Comparison of ENCODE assay signal across 10 cellular contexts in genomic region chr9:78210841-78211301, GRCh38. TPM values are rescaled to one million over a fixed set of nuclear protein-coding genes. Genes with fewer than 3 reads are reported as not detected.
DNase-seq lines count a peak whose midpoint lies in the region; ATAC-seq and TF ChIP-seq lines count a peak whose summit lies in the region.
"Had no signal": no experiment of that assay in that cellular context is flagged by ENCODE, and none has a peak within 500 bp of the region (broad histone marks: within the 10 kb centered on the region; RNA-seq: fewer than 3 reads in every experiment).

No MANE protein-coding gene starts in this region.

- WGBS in SK-N-SH (ENCODE audit: low lambda C conversion rate): 66% methylated on average over 4 of the region's 4 CpGs

- TF ChIP-seq CTCF in GM13976 (IDR thresholded peaks at IDR 0.05; ENCODE audit: borderline replicate concordance, control extremely low read depth, extremely low read depth, insufficient read depth, missing control alignments): no peak
- no peak for TF ChIP-seq CTCF in SK-N-SH (IDR thresholded peaks at IDR 0.05)
- no peak for TF ChIP-seq CTCF in WERI-Rb-1 (IDR thresholded peaks at IDR 0.05; ENCODE audit: low read depth, low read length)

- H3K4me3 Mint-ChIP-seq in activated naive CD8-positive, alpha-beta T cell treated with anti-CD3 and anti-CD28 coated beads, Interleukin-2, amount 10 ng/mL, durations not matched to agents 7 days and 5 days: peak overlapping the region; percentile 68

- in situ Hi-C loops in GM13976 (cut with MboI; ENCODE audit: low sequenced_read_pairs, unreplicated experiment): loop anchor here (10.0 kb wide), 1 partner anchor 106 kb away; no protein-coding TSS in a partner anchor

- no peaks in the 10 kb centered on the region for H4K20me1 ChIP-seq in SK-N-SH (ENCODE audit: insufficient read depth)

- POLR2A ChIA-PET in activated naive CD8-positive, alpha-beta T cell treated with anti-CD3 and anti-CD28 coated beads, Interleukin-2, amount 10 ng/mL, durations not matched to agents 7 days and 5 days (lab: Charles Lee): interaction anchor here (0.6 to 1.4 kb wide), 6 partner anchors 9 to 794 kb away, joined by 3 to 9 read pairs (median 4); partner anchors contain the start of gene CEP78
- POLR2A ChIA-PET in SK-N-SH (lab: Yijun Ruan, JAX): no interaction called here

- CTCF ChIA-PET in SK-N-SH (lab: Yijun Ruan, JAX): no interaction called here

- H2AFZ ChIP-seq in SK-N-SH (ENCODE audit: low read depth): no peak overlapping the region

- peaks cover 33% of the 10 kb centered on the region for H3K4me1 Mint-ChIP-seq in activated naive CD8-positive, alpha-beta T cell treated with anti-CD3 and anti-CD28 coated beads, Interleukin-2, amount 10 ng/mL, durations not matched to agents 7 days and 5 days

- H3K27me3 ChIP-seq in SK-N-SH (ENCODE audit: insufficient read depth) (no peaks in the 10 kb centered on the region), WERI-Rb-1 (ENCODE audit: insufficient read depth, low read depth, severe bottlenecking) (no peaks in the 10 kb centered on the region)
- H3K27me3 ChIP-seq: colonic mucosa had no signal

- H3K9ac ChIP-seq in SK-N-SH: no peak overlapping the region

- TF ChIP-seq RAD21 in SK-N-SH (IDR thresholded peaks at IDR 0.05; ENCODE audit: low read length): no peak

- no peaks in the 10 kb centered on the region for H3K4me1 ChIP-seq in SK-N-SH (ENCODE audit: control insufficient read depth in 1 of 2, insufficient read depth in 2 of 2, low read depth in 1 of 2, low read length in 1 of 2)
- H3K4me1 ChIP-seq: colonic mucosa had no signal

- no peaks in the 10 kb centered on the region for H3K9me2 ChIP-seq in SK-N-SH

- H3K36me3 ChIP-seq in SK-N-SH (replicated peaks in 1 of 2; ENCODE audit: control insufficient read depth in 1 of 2, insufficient read depth in 2 of 2, low read length in 1 of 2): no peaks in the 10 kb centered on the region
- no peaks in the 10 kb centered on the region for H3K36me3 ChIP-seq in WERI-Rb-1
- H3K36me3 ChIP-seq: colonic mucosa had no signal

- H3K4me2 ChIP-seq in SK-N-SH: no peak overlapping the region

- no peaks in the 10 kb centered on the region for H3K79me2 ChIP-seq in SK-N-SH (ENCODE audit: insufficient read depth)

- ATAC-seq in GM19468 (IDR thresholded peaks at IDR 0.05; ENCODE audit: extremely low read depth, unreplicated experiment) (peak; percentile 21), HG03342 (IDR thresholded peaks at IDR 0.05; ENCODE audit: unreplicated experiment) (peak; percentile 78)
- peak; percentile 87 for ATAC-seq in activated naive CD8-positive, alpha-beta T cell treated with anti-CD3 and anti-CD28 coated beads, Interleukin-2, amount 10 ng/mL, durations not matched to agents 7 days and 5 days (ENCODE audit: low read depth)

- H3K27me3 Mint-ChIP-seq in activated naive CD8-positive, alpha-beta T cell treated with anti-CD3 and anti-CD28 coated beads, Interleukin-2, amount 10 ng/mL, durations not matched to agents 7 days and 5 days: no peaks in the 10 kb centered on the region

- H3K9me3 ChIP-seq in SK-N-SH (no peaks in the 10 kb centered on the region), WERI-Rb-1 (ENCODE audit: severe bottlenecking) (no peaks in the 10 kb centered on the region)
- H3K9me3 ChIP-seq: colonic mucosa had no signal

- H3K27ac Mint-ChIP-seq in activated naive CD8-positive, alpha-beta T cell treated with anti-CD3 and anti-CD28 coated beads, Interleukin-2, amount 10 ng/mL, durations not matched to agents 7 days and 5 days: peak overlapping the region; percentile 82

- TF ChIP-seq EP300 in SK-N-SH (IDR thresholded peaks at IDR 0.05; ENCODE audit: borderline replicate concordance in 1 of 2, low read depth in 1 of 2, low read length in 1 of 2): no peak

- no peaks in the 10 kb centered on the region for H3F3A ChIP-seq in SK-N-SH (replicated peaks; ENCODE audit: insufficient read depth)

- DNase-seq in GM13976 (ENCODE audit: low spot score) (peak; percentile 59), NCI-H128 (lab: John Stamatoyannopoulos, UW; ENCODE audit: unreplicated experiment) (no peak), SK-N-SH (no peak), WERI-Rb-1 (no peak), DMS153 (lab: John Stamatoyannopoulos, UW) (no peak)
- DNase-seq in activated naive CD8-positive, alpha-beta T cell treated with anti-CD3 and anti-CD28 coated beads, Interleukin-2, amount 10 ng/mL, durations not matched to agents 7 days and 5 days: peak; percentile 28
- DNase-seq: colonic mucosa, islet precursor cell had no signal

- peaks cover 4% of the 10 kb centered on the region for H3K36me3 Mint-ChIP-seq in activated naive CD8-positive, alpha-beta T cell treated with anti-CD3 and anti-CD28 coated beads, Interleukin-2, amount 10 ng/mL, durations not matched to agents 7 days and 5 days

- no peak overlapping the region for H3K27ac ChIP-seq in SK-N-SH (ENCODE audit: low read depth in 2 of 2, low read length in 1 of 2)
- no peak overlapping the region for H3K27ac ChIP-seq in WERI-Rb-1
- H3K27ac ChIP-seq: colonic mucosa had no signal

- no peak overlapping the region for H3K4me3 ChIP-seq in SK-N-SH (ENCODE audit: low read depth in 2 of 2, low read length in 1 of 2)
- no peak overlapping the region for H3K4me3 ChIP-seq in WERI-Rb-1 (ENCODE audit: low read depth, low read length)
- H3K4me3 ChIP-seq: colonic mucosa had no signal

- H3K9me3 Mint-ChIP-seq in activated naive CD8-positive, alpha-beta T cell treated with anti-CD3 and anti-CD28 coated beads, Interleukin-2, amount 10 ng/mL, durations not matched to agents 7 days and 5 days: peaks cover 4% of the 10 kb centered on the region

TF ChIP-seq in SK-N-SH, 30 proteins besides CTCF, POLR2A, EP300 and RAD21:
- no peak for TF ChIP-seq YY1 (IDR thresholded peaks at IDR 0.05; ENCODE audit: low read depth)
- no peak for TF ChIP-seq FOXJ3 (CRISPR knock-in tag; IDR thresholded peaks at IDR 0.05)
- TF ChIP-seq SMC3 (IDR thresholded peaks at IDR 0.05; ENCODE audit: low read depth, low read length): no peak
- no peak for TF ChIP-seq TCF12 (IDR thresholded peaks at IDR 0.05)
- no peak for TF ChIP-seq NFIC (IDR thresholded peaks at IDR 0.05; ENCODE audit: borderline replicate concordance)
- TF ChIP-seq RFX5 (IDR thresholded peaks at IDR 0.05; ENCODE audit: low read length): no peak
- no peak for TF ChIP-seq USF2 (IDR thresholded peaks at IDR 0.05; ENCODE audit: borderline replicate concordance, low read depth, low read length)
- no peak for TF ChIP-seq TEAD4 (IDR thresholded peaks at IDR 0.05; ENCODE audit: borderline replicate concordance, insufficient read depth)
- no peak for TF ChIP-seq GABPA (IDR thresholded peaks at IDR 0.05; ENCODE audit: low read depth)

RNA-seq across cellular contexts. Expression of gene CEP78, which starts 25.0 kb away (rescaled TPM):
- total RNA-seq in activated naive CD8-positive, alpha-beta T cell treated with anti-CD3 and anti-CD28 coated beads, Interleukin-2, amount 10 ng/mL, durations not matched to agents 7 days and 5 days: 10 to 100 TPM; 48.9 to 54.8 TPM
- polyA plus RNA-seq in SK-N-SH (2012; rRNA removed): 6.2 and 7.9 TPM in 2 replicates
- polyA plus RNA-seq in SK-N-SH (2012; cell fraction: cytosol; rRNA removed): 7.7 and 7.9 TPM in 2 replicates
- polyA plus RNA-seq in SK-N-SH (2012; cell fraction: nucleus; rRNA removed): 9.6 and 13.2 TPM in 2 replicates

Comparison
In these comparisons a context has a peak if more than half of its experiments do, and no peak if none do; other contexts are left out.
1. DNase-seq: peak in GM13976 (single experiment) and activated naive CD8-positive, alpha-beta T cell treated with anti-CD3 and anti-CD28 coated beads, Interleukin-2, amount 10 ng/mL, durations not matched to agents 7 days and 5 days (single experiment); none in NCI-H128 (single experiment), SK-N-SH (single experiment), WERI-Rb-1 (single experiment) and DMS153 (single experiment).
2. ATAC-seq: peak in every context shown above with its lines; median percentile 87 in activated naive CD8-positive, alpha-beta T cell treated with anti-CD3 and anti-CD28 coated beads, Interleukin-2, amount 10 ng/mL, durations not matched to agents 7 days and 5 days; 78 in HG03342; 21 in GM19468.